In genomic region chr13:31824705-31825512, GRCh38 we compare ENCODE assay signal across 9 cellular contexts.
DNase-seq lines count a peak whose midpoint lies in the region; ATAC-seq and TF ChIP-seq lines count a peak whose summit lies in the region.
"Had no signal": no experiment of that assay in that cellular context is flagged by ENCODE, and none has a peak within 500 bp of the region (broad histone marks: within the 10 kb centered on the region; RNA-seq: fewer than 3 reads in every experiment).

No MANE protein-coding gene starts in this region.

- H3K4me3 ChIP-seq in BE2C (ENCODE audit: low read depth, low read length): no peak overlapping the region
- no peak overlapping the region for H3K4me3 ChIP-seq in MG63

- H3K27me3 ChIP-seq in BE2C: no peaks in the 10 kb centered on the region
- no peaks in the 10 kb centered on the region for H3K27me3 ChIP-seq in MG63

- H3K9me3 ChIP-seq in BE2C: no peaks in the 10 kb centered on the region
- no peaks in the 10 kb centered on the region for H3K9me3 ChIP-seq in MG63

- intact Hi-C loops in left ventricle myocardium superior (cut with micrococcal nuclease): loop anchor here (10.0 kb wide), 1 partner anchor 490 kb away; the partner anchor contains the start of genes BRCA2 and ZAR1L

- DNase-seq in BE2C: peak; percentile 25
- DNase-seq in H4 (ENCODE audit: low spot score): peak; percentile 15
- peak; percentile 18 for DNase-seq in SK-N-DZ (ENCODE audit: low spot score)
- DNase-seq in left ventricle myocardium superior: no peak
- no peak for DNase-seq in MG63
- no peak for DNase-seq in NCI-H1417 treated with DMSO at 0.1 percent for 48 hours (lab: John Stamatoyannopoulos, UW)
- no peak for DNase-seq in activated naive CD4-positive, alpha-beta T cell (lab: John Stamatoyannopoulos, UW)
- DNase-seq: KBM-7 had no signal

- peak; percentile 60 for TF ChIP-seq CTCF in BE2C (IDR thresholded peaks at IDR 0.05; ENCODE audit: low read depth, low read length)

- ATAC-seq in left ventricle myocardium superior (peak; percentile 70), HG02870 (IDR thresholded peaks at IDR 0.05; ENCODE audit: unreplicated experiment) (no peak)

- H3K36me3 ChIP-seq in BE2C (no peaks in the 10 kb centered on the region), MG63 (no peaks in the 10 kb centered on the region)

- peaks cover 14% of the 10 kb centered on the region for H3K4me1 ChIP-seq in BE2C

Comparison
In these comparisons a context has a peak if more than half of its experiments do, and no peak if none do; other contexts are left out.
1. DNase-seq: peak in BE2C (single experiment), H4 (single experiment) and SK-N-DZ (single experiment); none in left ventricle myocardium superior (single experiment), MG63 (single experiment), NCI-H1417 treated with DMSO at 0.1 percent for 48 hours (single experiment) and activated naive CD4-positive, alpha-beta T cell (0 of 4).